1 cellular context compared by ENCODE assay signal in the genomic region with DNA sequence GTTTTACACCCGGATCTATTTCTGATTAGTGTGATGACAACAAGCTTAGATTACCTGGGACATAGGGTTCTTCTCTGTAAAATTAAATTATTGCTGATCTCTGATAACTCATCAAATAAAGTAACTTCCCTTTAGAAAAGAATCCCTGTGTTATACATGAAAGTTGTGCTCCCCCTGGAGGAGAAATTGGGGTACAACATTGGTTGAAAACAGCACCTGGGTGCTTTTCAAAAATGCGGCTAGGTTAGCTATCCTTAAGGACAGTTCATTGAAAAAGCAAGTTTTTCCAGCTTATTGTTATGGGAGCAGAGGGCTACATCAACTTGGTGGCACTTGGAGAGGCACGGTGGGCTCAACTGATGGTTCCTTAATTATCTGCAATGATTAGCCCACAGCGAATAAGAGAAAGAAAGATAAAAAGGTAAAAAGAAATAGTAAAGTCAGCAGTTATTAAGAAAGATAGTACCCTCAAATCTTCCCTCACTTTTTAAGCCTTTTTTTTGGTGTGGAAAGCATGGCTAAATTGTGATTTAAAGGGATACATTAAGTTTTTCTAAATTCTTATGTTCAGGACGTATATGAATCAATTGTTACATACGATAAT.
TF ChIP-seq lines count a peak whose summit lies in the region.

No MANE protein-coding gene starts in this region.

TF ChIP-seq in IMR-90, 13 proteins besides CTCF, POLR2A, EP300 and RAD21 (continued from another document):
- no peak for TF ChIP-seq MXI1 (IDR thresholded peaks at IDR 0.05; ENCODE audit: borderline replicate concordance, low read depth, low read length)
- TF ChIP-seq CEBPB (IDR thresholded peaks at IDR 0.05; ENCODE audit: low read depth, low read length) = no peak
- TF ChIP-seq RCOR1 (IDR thresholded peaks at IDR 0.05; ENCODE audit: insufficient replicate concordance, low read length) = no peak
- no peak for TF ChIP-seq NFE2L2 (IDR thresholded peaks at IDR 0.05; ENCODE audit: low read depth, low read length)
- TF ChIP-seq RFX5 (IDR thresholded peaks at IDR 0.05; ENCODE audit: low read depth, low read length) = no peak
- no peak for TF ChIP-seq USF2 (IDR thresholded peaks at IDR 0.05; ENCODE audit: low read depth, low read length)
TF ChIP-seq in IMR-90: peak in this region for 2.
